Comparison of ENCODE assay signal across 7 cellular contexts in genomic region chr12:121812921-121813896, GRCh38.
DNase-seq lines count a peak whose midpoint lies in the region; ATAC-seq and TF ChIP-seq lines count a peak whose summit lies in the region.

No MANE protein-coding gene starts in this region.

- H3K4me3 ChIP-seq in LNCaP clone FGC (ENCODE audit: low read depth, low read length) (peak overlapping the region; percentile 73), iPS-15b (ENCODE audit: low read depth, low read length) (peak overlapping the region; percentile 86)

- H3K4me1 Mint-ChIP-seq in stimulated activated naive CD8-positive, alpha-beta T cell treated with anti-CD3 and anti-CD28 coated beads, Interleukin-15, amount 100 ng/mL, for 72 hours, result peaks cover 59% of the 10 kb centered on the region

- ATAC-seq in stimulated activated naive CD8-positive, alpha-beta T cell treated with anti-CD3 and anti-CD28 coated beads, Interleukin-15, amount 100 ng/mL, for 72 hours, result no peak

- DNase-seq in LNCaP clone FGC (ENCODE audit: low read depth) (no peak), SHP77 (lab: John Stamatoyannopoulos, UW) (no peak), DMS53 treated with DMSO at 0.1 percent for 48 hours (lab: John Stamatoyannopoulos, UW; ENCODE audit: unreplicated experiment) (no peak), NCI-H146 treated with DMSO at 0.1 percent for 48 hours (lab: John Stamatoyannopoulos, UW; ENCODE audit: unreplicated experiment) (no peak)
- peak; percentile 10 for DNase-seq in activated naive CD4-positive, alpha-beta T cell treated with anti-CD3 and anti-CD28 coated beads, Interleukin-2, amount 50 U/mL, for 16 hours
- DNase-seq in stimulated activated naive CD8-positive, alpha-beta T cell treated with anti-CD3 and anti-CD28 coated beads, Interleukin-15, amount 100 ng/mL, for 72 hours, result no peak

- peaks cover 11% of the 10 kb centered on the region for H3K4me1 ChIP-seq in iPS-15b (ENCODE audit: control insufficient read depth, insufficient read depth, low read length)

- no peaks in the 10 kb centered on the region for H3K9me3 ChIP-seq in iPS-15b (ENCODE audit: control insufficient read depth, insufficient read depth, low read length)

- H3K36me3 ChIP-seq in iPS-15b (ENCODE audit: control insufficient read depth, insufficient read depth, low read length), result peaks cover 54% of the 10 kb centered on the region

- no peaks in the 10 kb centered on the region for H3K27me3 Mint-ChIP-seq in stimulated activated naive CD8-positive, alpha-beta T cell treated with anti-CD3 and anti-CD28 coated beads, Interleukin-15, amount 100 ng/mL, for 72 hours

- H3K4me3 Mint-ChIP-seq in stimulated activated naive CD8-positive, alpha-beta T cell treated with anti-CD3 and anti-CD28 coated beads, Interleukin-15, amount 100 ng/mL, for 72 hours, result peak overlapping the region; percentile 86 to 94

- TF ChIP-seq CTCF in LNCaP clone FGC (IDR thresholded peaks at IDR 0.05; ENCODE audit: control insufficient read depth, extremely low read depth, insufficient read depth), result no peak

- no peak overlapping the region for H3K9ac ChIP-seq in iPS-15b (ENCODE audit: low read depth, low read length)

- H3K9me3 Mint-ChIP-seq in stimulated activated naive CD8-positive, alpha-beta T cell treated with anti-CD3 and anti-CD28 coated beads, Interleukin-15, amount 100 ng/mL, for 72 hours, result no peaks in the 10 kb centered on the region

- H3K27ac Mint-ChIP-seq in stimulated activated naive CD8-positive, alpha-beta T cell treated with anti-CD3 and anti-CD28 coated beads, Interleukin-15, amount 100 ng/mL, for 72 hours, result peak overlapping the region; percentile 28 to 91

- no peaks in the 10 kb centered on the region for H3K27me3 ChIP-seq in iPS-15b (ENCODE audit: control insufficient read depth, insufficient read depth, low read length)
